1 cellular context compared by ENCODE assay signal in the genomic region with DNA sequence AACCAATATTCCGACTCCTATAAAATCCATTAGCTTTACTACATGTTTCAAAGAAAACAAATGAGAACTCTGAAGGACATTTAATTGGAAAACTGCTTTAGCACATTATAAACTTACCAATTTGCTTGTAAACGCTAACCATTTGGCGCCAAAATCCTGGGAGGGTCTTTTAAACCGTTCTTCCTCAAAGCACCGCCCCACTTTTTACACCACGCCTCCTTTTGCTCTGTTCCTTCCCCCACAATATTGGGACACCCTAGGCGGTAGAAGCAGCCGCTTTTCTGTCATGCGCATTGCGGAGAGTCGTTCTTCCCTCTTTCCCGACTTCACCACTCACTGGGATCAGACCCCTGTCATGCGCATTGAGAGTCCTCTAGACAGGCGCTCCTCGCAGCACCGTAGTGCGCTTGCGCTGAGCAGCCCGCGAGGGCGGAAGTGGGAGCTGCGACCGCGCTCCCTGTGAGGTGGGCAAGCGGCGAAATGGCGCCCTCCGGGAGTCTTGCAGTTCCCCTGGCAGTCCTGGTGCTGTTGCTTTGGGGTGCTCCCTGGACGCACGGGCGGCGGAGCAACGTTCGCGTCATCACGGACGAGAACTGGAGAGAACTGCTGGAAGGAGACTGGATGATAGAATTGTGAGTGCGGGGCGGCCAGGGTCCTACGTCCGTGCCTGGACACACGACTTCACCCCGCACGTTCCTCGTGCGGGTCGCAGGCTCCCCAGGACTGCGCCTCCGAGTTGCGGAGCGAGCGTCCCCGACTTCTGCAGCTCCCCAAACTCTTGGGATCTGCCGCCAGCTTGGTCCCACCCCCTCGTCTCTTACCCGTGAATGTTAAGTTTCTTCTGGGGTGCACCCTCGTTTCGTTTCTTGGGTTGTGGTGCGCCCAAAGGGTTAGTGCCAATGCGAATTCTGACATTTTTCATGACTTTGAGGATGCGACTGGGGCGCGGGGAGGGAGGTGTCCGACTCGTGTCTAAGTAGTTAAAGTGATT.
TF ChIP-seq lines count a peak whose summit lies in the region.

A gene with protein sequence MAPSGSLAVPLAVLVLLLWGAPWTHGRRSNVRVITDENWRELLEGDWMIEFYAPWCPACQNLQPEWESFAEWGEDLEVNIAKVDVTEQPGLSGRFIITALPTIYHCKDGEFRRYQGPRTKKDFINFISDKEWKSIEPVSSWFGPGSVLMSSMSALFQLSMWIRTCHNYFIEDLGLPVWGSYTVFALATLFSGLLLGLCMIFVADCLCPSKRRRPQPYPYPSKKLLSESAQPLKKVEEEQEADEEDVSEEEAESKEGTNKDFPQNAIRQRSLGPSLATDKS (plus strand): TSS at position 435 of the 991 bp plus-strand sequence. CDS start 46 bp downstream, at position 481.

TF ChIP-seq in HEK293, 187 proteins besides CTCF, POLR2A, EP300 and RAD21 (continued from another document and continues in another):
- TF ChIP-seq, protein P1, sequence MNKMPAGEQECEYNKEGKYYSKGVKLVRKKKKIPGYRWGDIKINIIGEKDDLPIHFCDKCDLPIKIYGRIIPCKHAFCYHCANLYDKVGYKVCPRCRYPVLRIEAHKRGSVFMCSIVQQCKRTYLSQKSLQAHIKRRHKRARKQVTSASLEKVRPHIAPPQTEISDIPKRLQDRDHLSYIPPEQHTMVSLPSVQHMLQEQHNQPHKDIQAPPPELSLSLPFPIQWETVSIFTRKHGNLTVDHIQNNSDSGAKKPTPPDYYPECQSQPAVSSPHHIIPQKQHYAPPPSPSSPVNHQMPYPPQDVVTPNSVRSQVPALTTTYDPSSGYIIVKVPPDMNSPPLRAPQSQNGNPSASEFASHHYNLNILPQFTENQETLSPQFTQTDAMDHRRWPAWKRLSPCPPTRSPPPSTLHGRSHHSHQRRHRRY (tag by site-specific recombination; IDR thresholded peaks at IDR 0.05), result no peak
- TF ChIP-seq ZSCAN16 (tag by site-specific recombination; IDR thresholded peaks at IDR 0.05) (no peak), ZNF792 (tag by site-specific recombination; IDR thresholded peaks at IDR 0.05) (no peak), ZNF571 (tag by site-specific recombination; IDR thresholded peaks at IDR 0.05) (no peak), IKZF3 (tag by site-specific recombination; IDR thresholded peaks at IDR 0.05) (peak; percentile 91), ZXDB (tag by site-specific recombination; IDR thresholded peaks at IDR 0.05) (peak; percentile 64), ZBTB1 (tag by site-specific recombination; IDR thresholded peaks at IDR 0.05) (no peak), ZNF658 (tag by site-specific recombination; IDR thresholded peaks at IDR 0.05) (no peak), ZNF76 (tag by site-specific recombination; IDR thresholded peaks at IDR 0.05; ENCODE audit: borderline replicate concordance, low read depth) (no peak), ZNF501 (tag by site-specific recombination; IDR thresholded peaks at IDR 0.05) (peak; percentile 83), ZNF341 (tag by site-specific recombination; IDR thresholded peaks at IDR 0.05; ENCODE audit: low read depth) (peak; percentile 46; the same call in 1 of the 2 replicates), ZNF791 (tag by site-specific recombination; IDR thresholded peaks at IDR 0.05) (no peak), GLI4 (tag by site-specific recombination; IDR thresholded peaks at IDR 0.05) (no peak)
- TF ChIP-seq, protein P2, sequence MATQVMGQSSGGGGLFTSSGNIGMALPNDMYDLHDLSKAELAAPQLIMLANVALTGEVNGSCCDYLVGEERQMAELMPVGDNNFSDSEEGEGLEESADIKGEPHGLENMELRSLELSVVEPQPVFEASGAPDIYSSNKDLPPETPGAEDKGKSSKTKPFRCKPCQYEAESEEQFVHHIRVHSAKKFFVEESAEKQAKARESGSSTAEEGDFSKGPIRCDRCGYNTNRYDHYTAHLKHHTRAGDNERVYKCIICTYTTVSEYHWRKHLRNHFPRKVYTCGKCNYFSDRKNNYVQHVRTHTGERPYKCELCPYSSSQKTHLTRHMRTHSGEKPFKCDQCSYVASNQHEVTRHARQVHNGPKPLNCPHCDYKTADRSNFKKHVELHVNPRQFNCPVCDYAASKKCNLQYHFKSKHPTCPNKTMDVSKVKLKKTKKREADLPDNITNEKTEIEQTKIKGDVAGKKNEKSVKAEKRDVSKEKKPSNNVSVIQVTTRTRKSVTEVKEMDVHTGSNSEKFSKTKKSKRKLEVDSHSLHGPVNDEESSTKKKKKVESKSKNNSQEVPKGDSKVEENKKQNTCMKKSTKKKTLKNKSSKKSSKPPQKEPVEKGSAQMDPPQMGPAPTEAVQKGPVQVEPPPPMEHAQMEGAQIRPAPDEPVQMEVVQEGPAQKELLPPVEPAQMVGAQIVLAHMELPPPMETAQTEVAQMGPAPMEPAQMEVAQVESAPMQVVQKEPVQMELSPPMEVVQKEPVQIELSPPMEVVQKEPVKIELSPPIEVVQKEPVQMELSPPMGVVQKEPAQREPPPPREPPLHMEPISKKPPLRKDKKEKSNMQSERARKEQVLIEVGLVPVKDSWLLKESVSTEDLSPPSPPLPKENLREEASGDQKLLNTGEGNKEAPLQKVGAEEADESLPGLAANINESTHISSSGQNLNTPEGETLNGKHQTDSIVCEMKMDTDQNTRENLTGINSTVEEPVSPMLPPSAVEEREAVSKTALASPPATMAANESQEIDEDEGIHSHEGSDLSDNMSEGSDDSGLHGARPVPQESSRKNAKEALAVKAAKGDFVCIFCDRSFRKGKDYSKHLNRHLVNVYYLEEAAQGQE (tag by site-specific recombination; IDR thresholded peaks at IDR 0.05), result no peak
- TF ChIP-seq, protein P3, sequence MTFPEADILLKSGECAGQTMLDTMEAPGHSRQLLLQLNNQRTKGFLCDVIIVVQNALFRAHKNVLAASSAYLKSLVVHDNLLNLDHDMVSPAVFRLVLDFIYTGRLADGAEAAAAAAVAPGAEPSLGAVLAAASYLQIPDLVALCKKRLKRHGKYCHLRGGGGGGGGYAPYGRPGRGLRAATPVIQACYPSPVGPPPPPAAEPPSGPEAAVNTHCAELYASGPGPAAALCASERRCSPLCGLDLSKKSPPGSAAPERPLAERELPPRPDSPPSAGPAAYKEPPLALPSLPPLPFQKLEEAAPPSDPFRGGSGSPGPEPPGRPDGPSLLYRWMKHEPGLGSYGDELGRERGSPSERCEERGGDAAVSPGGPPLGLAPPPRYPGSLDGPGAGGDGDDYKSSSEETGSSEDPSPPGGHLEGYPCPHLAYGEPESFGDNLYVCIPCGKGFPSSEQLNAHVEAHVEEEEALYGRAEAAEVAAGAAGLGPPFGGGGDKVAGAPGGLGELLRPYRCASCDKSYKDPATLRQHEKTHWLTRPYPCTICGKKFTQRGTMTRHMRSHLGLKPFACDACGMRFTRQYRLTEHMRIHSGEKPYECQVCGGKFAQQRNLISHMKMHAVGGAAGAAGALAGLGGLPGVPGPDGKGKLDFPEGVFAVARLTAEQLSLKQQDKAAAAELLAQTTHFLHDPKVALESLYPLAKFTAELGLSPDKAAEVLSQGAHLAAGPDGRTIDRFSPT (tag by site-specific recombination; IDR thresholded peaks at IDR 0.05), result no peak
- TF ChIP-seq, protein P4, sequence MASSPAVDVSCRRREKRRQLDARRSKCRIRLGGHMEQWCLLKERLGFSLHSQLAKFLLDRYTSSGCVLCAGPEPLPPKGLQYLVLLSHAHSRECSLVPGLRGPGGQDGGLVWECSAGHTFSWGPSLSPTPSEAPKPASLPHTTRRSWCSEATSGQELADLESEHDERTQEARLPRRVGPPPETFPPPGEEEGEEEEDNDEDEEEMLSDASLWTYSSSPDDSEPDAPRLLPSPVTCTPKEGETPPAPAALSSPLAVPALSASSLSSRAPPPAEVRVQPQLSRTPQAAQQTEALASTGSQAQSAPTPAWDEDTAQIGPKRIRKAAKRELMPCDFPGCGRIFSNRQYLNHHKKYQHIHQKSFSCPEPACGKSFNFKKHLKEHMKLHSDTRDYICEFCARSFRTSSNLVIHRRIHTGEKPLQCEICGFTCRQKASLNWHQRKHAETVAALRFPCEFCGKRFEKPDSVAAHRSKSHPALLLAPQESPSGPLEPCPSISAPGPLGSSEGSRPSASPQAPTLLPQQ (tag by site-specific recombination; IDR thresholded peaks at IDR 0.05), result no peak
- TF ChIP-seq, protein P5, sequence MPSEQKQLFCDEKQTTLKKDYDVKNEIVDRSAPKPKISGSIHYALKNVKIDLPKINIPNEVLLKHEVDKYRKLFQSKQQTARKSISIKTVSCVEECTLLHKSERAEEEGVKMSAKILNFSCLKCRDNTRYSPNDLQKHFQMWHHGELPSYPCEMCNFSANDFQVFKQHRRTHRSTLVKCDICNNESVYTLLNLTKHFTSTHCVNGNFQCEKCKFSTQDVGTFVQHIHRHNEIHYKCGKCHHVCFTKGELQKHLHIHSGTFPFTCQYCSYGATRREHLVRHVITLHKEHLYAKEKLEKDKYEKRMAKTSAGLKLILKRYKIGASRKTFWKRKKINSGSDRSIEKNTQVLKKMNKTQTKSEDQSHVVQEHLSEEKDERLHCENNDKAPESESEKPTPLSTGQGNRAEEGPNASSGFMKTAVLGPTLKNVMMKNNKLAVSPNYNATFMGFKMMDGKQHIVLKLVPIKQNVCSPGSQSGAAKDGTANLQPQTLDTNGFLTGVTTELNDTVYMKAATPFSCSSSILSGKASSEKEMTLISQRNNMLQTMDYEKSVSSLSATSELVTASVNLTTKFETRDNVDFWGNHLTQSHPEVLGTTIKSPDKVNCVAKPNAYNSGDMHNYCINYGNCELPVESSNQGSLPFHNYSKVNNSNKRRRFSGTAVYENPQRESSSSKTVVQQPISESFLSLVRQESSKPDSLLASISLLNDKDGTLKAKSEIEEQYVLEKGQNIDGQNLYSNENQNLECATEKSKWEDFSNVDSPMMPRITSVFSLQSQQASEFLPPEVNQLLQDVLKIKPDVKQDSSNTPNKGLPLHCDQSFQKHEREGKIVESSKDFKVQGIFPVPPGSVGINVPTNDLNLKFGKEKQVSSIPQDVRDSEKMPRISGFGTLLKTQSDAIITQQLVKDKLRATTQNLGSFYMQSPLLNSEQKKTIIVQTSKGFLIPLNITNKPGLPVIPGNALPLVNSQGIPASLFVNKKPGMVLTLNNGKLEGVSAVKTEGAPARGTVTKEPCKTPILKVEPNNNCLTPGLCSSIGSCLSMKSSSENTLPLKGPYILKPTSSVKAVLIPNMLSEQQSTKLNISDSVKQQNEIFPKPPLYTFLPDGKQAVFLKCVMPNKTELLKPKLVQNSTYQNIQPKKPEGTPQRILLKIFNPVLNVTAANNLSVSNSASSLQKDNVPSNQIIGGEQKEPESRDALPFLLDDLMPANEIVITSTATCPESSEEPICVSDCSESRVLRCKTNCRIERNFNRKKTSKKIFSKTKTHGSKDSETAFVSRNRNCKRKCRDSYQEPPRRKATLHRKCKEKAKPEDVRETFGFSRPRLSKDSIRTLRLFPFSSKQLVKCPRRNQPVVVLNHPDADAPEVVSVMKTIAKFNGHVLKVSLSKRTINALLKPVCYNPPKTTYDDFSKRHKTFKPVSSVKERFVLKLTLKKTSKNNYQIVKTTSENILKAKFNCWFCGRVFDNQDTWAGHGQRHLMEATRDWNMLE (tag by site-specific recombination; conservative IDR thresholded peaks at IDR 0.05; ENCODE audit: low read depth), result no peak; the same call in 1 of the 2 replicates
- TF ChIP-seq, protein P6, sequence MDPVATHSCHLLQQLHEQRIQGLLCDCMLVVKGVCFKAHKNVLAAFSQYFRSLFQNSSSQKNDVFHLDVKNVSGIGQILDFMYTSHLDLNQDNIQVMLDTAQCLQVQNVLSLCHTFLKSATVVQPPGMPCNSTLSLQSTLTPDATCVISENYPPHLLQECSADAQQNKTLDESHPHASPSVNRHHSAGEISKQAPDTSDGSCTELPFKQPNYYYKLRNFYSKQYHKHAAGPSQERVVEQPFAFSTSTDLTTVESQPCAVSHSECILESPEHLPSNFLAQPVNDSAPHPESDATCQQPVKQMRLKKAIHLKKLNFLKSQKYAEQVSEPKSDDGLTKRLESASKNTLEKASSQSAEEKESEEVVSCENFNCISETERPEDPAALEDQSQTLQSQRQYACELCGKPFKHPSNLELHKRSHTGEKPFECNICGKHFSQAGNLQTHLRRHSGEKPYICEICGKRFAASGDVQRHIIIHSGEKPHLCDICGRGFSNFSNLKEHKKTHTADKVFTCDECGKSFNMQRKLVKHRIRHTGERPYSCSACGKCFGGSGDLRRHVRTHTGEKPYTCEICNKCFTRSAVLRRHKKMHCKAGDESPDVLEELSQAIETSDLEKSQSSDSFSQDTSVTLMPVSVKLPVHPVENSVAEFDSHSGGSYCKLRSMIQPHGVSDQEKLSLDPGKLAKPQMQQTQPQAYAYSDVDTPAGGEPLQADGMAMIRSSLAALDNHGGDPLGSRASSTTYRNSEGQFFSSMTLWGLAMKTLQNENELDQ (tag by site-specific recombination; IDR thresholded peaks at IDR 0.05; ENCODE audit: low read depth), result no peak
- TF ChIP-seq, protein P7, sequence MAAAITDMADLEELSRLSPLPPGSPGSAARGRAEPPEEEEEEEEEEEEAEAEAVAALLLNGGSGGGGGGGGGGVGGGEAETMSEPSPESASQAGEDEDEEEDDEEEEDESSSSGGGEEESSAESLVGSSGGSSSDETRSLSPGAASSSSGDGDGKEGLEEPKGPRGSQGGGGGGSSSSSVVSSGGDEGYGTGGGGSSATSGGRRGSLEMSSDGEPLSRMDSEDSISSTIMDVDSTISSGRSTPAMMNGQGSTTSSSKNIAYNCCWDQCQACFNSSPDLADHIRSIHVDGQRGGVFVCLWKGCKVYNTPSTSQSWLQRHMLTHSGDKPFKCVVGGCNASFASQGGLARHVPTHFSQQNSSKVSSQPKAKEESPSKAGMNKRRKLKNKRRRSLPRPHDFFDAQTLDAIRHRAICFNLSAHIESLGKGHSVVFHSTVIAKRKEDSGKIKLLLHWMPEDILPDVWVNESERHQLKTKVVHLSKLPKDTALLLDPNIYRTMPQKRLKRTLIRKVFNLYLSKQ (tag by site-specific recombination; IDR thresholded peaks at IDR 0.05; ENCODE audit: borderline replicate concordance), result no peak
